ENCODE assay signal across 8 cellular contexts in the genomic region with DNA sequence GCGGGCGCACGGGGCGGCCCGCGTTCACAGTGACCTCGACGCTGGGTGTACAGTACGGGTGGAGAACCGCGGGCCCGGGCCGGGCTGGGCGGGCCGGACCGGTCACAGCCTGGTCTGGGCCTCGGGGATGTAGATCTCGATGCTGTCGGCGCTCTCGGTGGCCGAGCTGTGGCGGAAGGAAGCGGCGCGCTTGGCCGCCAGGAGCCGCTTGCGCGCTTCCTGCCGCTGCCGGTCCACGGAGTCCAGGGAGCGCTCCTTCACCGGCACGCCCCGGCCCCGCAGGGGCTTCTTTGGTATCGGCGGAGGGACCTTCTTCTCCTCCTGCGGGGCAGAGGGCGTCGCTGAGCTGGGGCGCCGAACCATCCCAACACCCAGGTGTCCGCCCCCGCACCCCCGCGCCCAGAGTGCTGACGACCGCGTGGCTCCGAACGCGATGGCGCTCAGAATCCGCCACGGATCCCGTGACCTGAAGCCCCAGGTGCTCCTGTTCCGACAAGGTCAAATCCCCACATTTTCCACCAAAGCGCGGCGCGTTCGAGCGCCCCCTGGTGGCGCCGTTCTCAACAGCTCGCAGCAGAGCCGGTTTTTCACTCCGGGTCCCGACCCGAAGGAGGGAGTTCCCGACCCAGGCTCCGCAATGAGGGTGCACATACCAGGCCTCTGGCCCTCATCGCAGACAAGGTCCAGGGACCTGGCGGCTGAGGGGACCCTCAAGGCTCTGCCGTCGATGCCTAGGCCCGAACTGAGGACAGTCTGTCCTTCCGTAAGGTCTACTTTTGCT. TPM values are rescaled to one million over a fixed set of nuclear protein-coding genes. Genes with fewer than 3 reads are reported as not detected.
DNase-seq lines count a peak whose midpoint lies in the region; FAIRE-seq and TF ChIP-seq lines count a peak whose summit lies in the region.

No MANE protein-coding gene starts in this region.

- H3K4me1 ChIP-seq in Karpas-422 (ENCODE audit: low read length): peaks cover 38% of the 10 kb centered on the region
- H3K4me1 ChIP-seq in astrocyte (ENCODE audit: insufficient read depth, low read length): peaks cover 3% of the 10 kb centered on the region
- H3K4me1 ChIP-seq in hepatocyte (ENCODE audit: insufficient read depth): peaks cover 6% of the 10 kb centered on the region

- peak overlapping the region; percentile 66 for H3K27ac ChIP-seq in Karpas-422 (ENCODE audit: low read length)
- no peak overlapping the region for H3K27ac ChIP-seq in astrocyte (ENCODE audit: low read depth, low read length)
- peak overlapping the region; percentile 92 for H3K27ac ChIP-seq in hepatocyte

- no peaks in the 10 kb centered on the region for H4K20me1 ChIP-seq in Karpas-422 (ENCODE audit: insufficient read depth, low read depth, low read length)
- H4K20me1 ChIP-seq in astrocyte (ENCODE audit: insufficient read depth, low read length): no peaks in the 10 kb centered on the region
- H4K20me1 ChIP-seq in hepatocyte (ENCODE audit: insufficient read depth, poor library complexity, severe bottlenecking): no peaks in the 10 kb centered on the region

- H3K27ac Mint-ChIP-seq in astrocyte (ENCODE audit: unreplicated experiment): no peak overlapping the region

- WGBS in hepatocyte (ENCODE audit: low lambda C conversion rate, missing lambda C conversion rate): 3% methylated on average over 54 of the region's 81 CpGs

- peak overlapping the region; percentile 80 for H3K4me2 ChIP-seq in Karpas-422 (ENCODE audit: low read depth, low read length, poor library complexity, severe bottlenecking)
- H3K4me2 ChIP-seq in astrocyte (ENCODE audit: low read length): peak overlapping the region; percentile 96
- H3K4me2 ChIP-seq in hepatocyte: peak overlapping the region; percentile 98

- TF ChIP-seq CTCF in GM20000 (IDR thresholded peaks at IDR 0.05; ENCODE audit: extremely low read depth, missing control alignments) (peak; percentile 86), astrocyte (IDR thresholded peaks at IDR 0.05; ENCODE audit: insufficient read depth, low read depth, low read length) (peak; percentile 78), hepatocyte (IDR thresholded peaks at IDR 0.05; ENCODE audit: poor library complexity) (peak; percentile 96), retinal pigment epithelial cell (conservative IDR thresholded peaks at IDR 0.05; ENCODE audit: low read depth, low read length) (peak; percentile 96)

- H3K36me3 Mint-ChIP-seq in astrocyte (ENCODE audit: low read depth, unreplicated experiment): no peaks in the 10 kb centered on the region

- peak overlapping the region; percentile 76 for H3K4me3 Mint-ChIP-seq in astrocyte (ENCODE audit: unreplicated experiment)

- H3K9me2 ChIP-seq in Karpas-422 (replicated peaks; ENCODE audit: insufficient read depth, low read length) (no peaks in the 10 kb centered on the region), hepatocyte (replicated peaks; ENCODE audit: insufficient read depth) (no peaks in the 10 kb centered on the region)

- H3K9me3 Mint-ChIP-seq in astrocyte (ENCODE audit: unreplicated experiment): no peaks in the 10 kb centered on the region

- no peaks in the 10 kb centered on the region for H3K27me3 ChIP-seq in Karpas-422 (ENCODE audit: low read length)
- H3K27me3 ChIP-seq in astrocyte (ENCODE audit: insufficient read depth, low read length): peaks cover 13% of the 10 kb centered on the region
- H3K27me3 ChIP-seq in hepatocyte: peaks cover 4% of the 10 kb centered on the region

- H3K9ac ChIP-seq in Karpas-422 (ENCODE audit: low read length) (peak overlapping the region; percentile 86), astrocyte (ENCODE audit: low read length) (peak overlapping the region; percentile 77)

- no peaks in the 10 kb centered on the region for H3K79me2 ChIP-seq in Karpas-422 (ENCODE audit: low read length)
- H3K79me2 ChIP-seq in astrocyte (ENCODE audit: insufficient read depth, low read length): no peaks in the 10 kb centered on the region
- H3K79me2 ChIP-seq in hepatocyte: no peaks in the 10 kb centered on the region

- no peaks in the 10 kb centered on the region for H3K4me1 Mint-ChIP-seq in astrocyte (ENCODE audit: low read depth, unreplicated experiment)

- no peak for FAIRE-seq in astrocyte (lab: Jason Lieb, UNC)

- no peaks in the 10 kb centered on the region for H3K9me3 ChIP-seq in Karpas-422 (ENCODE audit: low read length)
- H3K9me3 ChIP-seq in astrocyte (ENCODE audit: insufficient read depth, low read depth, low read length): no peaks in the 10 kb centered on the region
- H3K9me3 ChIP-seq in hepatocyte (ENCODE audit: low read depth): no peaks in the 10 kb centered on the region

- peak overlapping the region; percentile 93 for H2AFZ ChIP-seq in Karpas-422 (ENCODE audit: low read length)
- peak overlapping the region; percentile 99 for H2AFZ ChIP-seq in astrocyte (ENCODE audit: low read depth, low read length)
- H2AFZ ChIP-seq in hepatocyte: peak overlapping the region; percentile 99

- peaks cover 41% of the 10 kb centered on the region for H3K27me3 Mint-ChIP-seq in astrocyte (ENCODE audit: low read depth, unreplicated experiment)

- peak; percentile 75 for DNase-seq in CMK (ENCODE audit: low read depth)
- DNase-seq in GM20000 (ENCODE audit: low spot score): peak; percentile 93
- peak; percentile 95 for DNase-seq in Karpas-422
- peak; percentile 95 for DNase-seq in T-helper 9 cell
- DNase-seq in astrocyte (ENCODE audit: low read depth): peak; percentile 16
- DNase-seq in hepatocyte (ENCODE audit: low spot score): peak; percentile 90
- DNase-seq in retinal pigment epithelial cell (ENCODE audit: low read depth): no peak
- DNase-seq in RKO (ENCODE audit: low spot score): no peak

- H3K4me3 ChIP-seq in Karpas-422 (ENCODE audit: low read length): peak overlapping the region; percentile 69
- peak overlapping the region; percentile 66 for H3K4me3 ChIP-seq in astrocyte (ENCODE audit: insufficient read depth, low read depth, low read length)
- peak overlapping the region; percentile 74 for H3K4me3 ChIP-seq in hepatocyte
- peak overlapping the region; percentile 61 for H3K4me3 ChIP-seq in retinal pigment epithelial cell (ENCODE audit: low read length)

- H3K36me3 ChIP-seq in Karpas-422 (ENCODE audit: insufficient read depth, low read length) (no peaks in the 10 kb centered on the region), astrocyte (ENCODE audit: insufficient read depth, low read length) (no peaks in the 10 kb centered on the region), hepatocyte (replicated peaks; ENCODE audit: insufficient read depth, low read depth) (no peaks in the 10 kb centered on the region)

RNA-seq across cellular contexts. Expression of gene SMIM12, which starts 6.6 kb away (rescaled TPM):
- 25.3 and 33.0 TPM in 2 replicates for total RNA-seq in Karpas-422 (2014; rRNA removed; shearing (Covaris generic); ENCODE audit: low replicate concordance)
- total RNA-seq in astrocyte (38.1 and 43.6 TPM in 2 replicates), hepatocyte (21.9 and 35.4 TPM in 2 replicates)
- 51.9 and 53.8 TPM in 2 replicates for polyA plus RNA-seq in hepatocyte

Comparison
In these comparisons a context has a peak if more than half of its experiments do, and no peak if none do; other contexts are left out.
1. DNase-seq: peak in CMK (single experiment), GM20000 (single experiment), Karpas-422 (single experiment), T-helper 9 cell (single experiment), astrocyte (single experiment) and hepatocyte (single experiment); none in retinal pigment epithelial cell (single experiment) and RKO (single experiment).
2. Peak in every context shown above with its lines, with median percentiles within 50 percentile points of each other: CTCF ChIP-seq, H2AFZ ChIP-seq, H3K4me2 ChIP-seq and H3K4me3 ChIP-seq.